In genomic region chr11:130076774-130077481, GRCh38 we compare ENCODE assay signal across 25 cellular contexts. TPM values are rescaled to one million over a fixed set of nuclear protein-coding genes. Genes with fewer than 3 reads are reported as not detected.
A peak's percentile ranks its signal among the peaks of the same experiment; 100 is the strongest.
DNase-seq lines count a peak whose midpoint lies in the region; ATAC-seq and TF ChIP-seq lines count a peak whose summit lies in the region.
"Had no signal": no experiment of that assay in that cellular context is flagged by ENCODE, and none has a peak within 500 bp of the region (broad histone marks: within the 10 kb centered on the region; RNA-seq: fewer than 3 reads in every experiment).

No MANE protein-coding gene starts in this region.

- no peaks in the 10 kb centered on the region for H3K36me3 Mint-ChIP-seq in CD4-positive, alpha-beta memory T cell
- H3K36me3 Mint-ChIP-seq in activated naive CD8-positive, alpha-beta T cell treated with anti-CD3 and anti-CD28 coated beads for 36 hours = no peaks in the 10 kb centered on the region

- H2AFZ ChIP-seq in MM.1S (ENCODE audit: low read length) = no peak overlapping the region

- peak; percentile 20 for ATAC-seq in left ventricle myocardium superior
- no peak for ATAC-seq in right cardiac atrium
- ATAC-seq in SK-N-SH treated with all-trans-retinoic acid at 6 μM for 48 hours = peak; percentile 51
- ATAC-seq in left lobe of liver = peak; percentile 28
- ATAC-seq: A549, gastrocnemius medialis, GM12878, HCT116, T-cell had no signal

- H3K4me1 Mint-ChIP-seq in CD4-positive, alpha-beta memory T cell = peaks cover 5 to 16% (median 9%) of the 10 kb centered on the region in 4 donors
- peaks cover 7% of the 10 kb centered on the region for H3K4me1 Mint-ChIP-seq in activated naive CD8-positive, alpha-beta T cell treated with anti-CD3 and anti-CD28 coated beads for 36 hours

- WGBS in right cardiac atrium = 61% methylated on average over 4 of the region's 4 CpGs

- no peak overlapping the region for H3K4me3 Mint-ChIP-seq in CD4-positive, alpha-beta memory T cell
- H3K4me3 Mint-ChIP-seq in activated naive CD8-positive, alpha-beta T cell treated with anti-CD3 and anti-CD28 coated beads for 36 hours = no peak overlapping the region
- H3K4me3 Mint-ChIP-seq: activated T-cell treated with anti-CD3 and anti-CD28 coated beads, Interleukin-2, amount 50 U/mL, for 24 hours; T-cell had no signal

- intact Hi-C loops in left ventricle myocardium superior (cut with micrococcal nuclease) (no loop called here), right cardiac atrium (cut with DNase I) (loop anchor here in 1 of 4 donors (10.0 kb wide), 1 partner anchor 48 kb away; no protein-coding TSS in a partner anchor)
- intact Hi-C loops in CD4-positive, alpha-beta memory T cell (cut with micrococcal nuclease) = no loop called here

- H3K4me3 ChIP-seq in right cardiac atrium (ENCODE audit: low read length) = no peak overlapping the region
- H3K4me3 ChIP-seq in CD4-positive, alpha-beta memory T cell (ENCODE audit: low read length in 2 of 2) = no peak overlapping the region
- no peak overlapping the region for H3K4me3 ChIP-seq in MM.1S (ENCODE audit: low read length)
- H3K4me3 ChIP-seq: A549, breast epithelium, gastrocnemius medialis, GM12878, lung, skin epidermis had no signal

- no peaks in the 10 kb centered on the region for H3F3A ChIP-seq in MM.1S (ENCODE audit: insufficient read depth, low read length)

- H3K9me3 Mint-ChIP-seq in CD4-positive, alpha-beta memory T cell = no peaks in the 10 kb centered on the region
- H3K9me3 Mint-ChIP-seq in activated naive CD8-positive, alpha-beta T cell treated with anti-CD3 and anti-CD28 coated beads for 36 hours = no peaks in the 10 kb centered on the region
- H3K9me3 Mint-ChIP-seq: activated T-cell treated with anti-CD3 and anti-CD28 coated beads, Interleukin-2, amount 50 U/mL, for 24 hours; T-cell had no signal

- H3K9ac ChIP-seq in MM.1S (ENCODE audit: low read length) = no peak overlapping the region

- H3K27ac ChIP-seq in right cardiac atrium (ENCODE audit: low read length) = no peak overlapping the region
- H3K27ac ChIP-seq in CD4-positive, alpha-beta memory T cell (ENCODE audit: low read depth, low read length) = no peak overlapping the region
- no peak overlapping the region for H3K27ac ChIP-seq in MM.1S (ENCODE audit: low read length)
- H3K27ac ChIP-seq: A549, breast epithelium, gastrocnemius medialis, skin epidermis had no signal

- H3K4me1 ChIP-seq in right cardiac atrium (ENCODE audit: control insufficient read depth, insufficient read depth, low read length) (peaks cover 4% of the 10 kb centered on the region), MM.1S (ENCODE audit: low read length) (no peaks in the 10 kb centered on the region)
- H3K4me1 ChIP-seq in CD4-positive, alpha-beta memory T cell (ENCODE audit: insufficient read depth, low read length) = no peaks in the 10 kb centered on the region
- H3K4me1 ChIP-seq: A549 had no signal

- H3K9me2 ChIP-seq in MM.1S (replicated peaks; ENCODE audit: insufficient read depth, low read length) = no peaks in the 10 kb centered on the region

- H3K9me3 ChIP-seq in right cardiac atrium (ENCODE audit: control insufficient read depth, low read length) (no peaks in the 10 kb centered on the region), MM.1S (replicated peaks; ENCODE audit: insufficient read depth, low read length) (no peaks in the 10 kb centered on the region)
- H3K9me3 ChIP-seq in CD4-positive, alpha-beta memory T cell (ENCODE audit: control insufficient read depth in 1 of 2, low read length in 2 of 2) = no peaks in the 10 kb centered on the region
- H3K9me3 ChIP-seq: A549, BE2C, breast epithelium, gastrocnemius medialis had no signal

- H3K4me2 ChIP-seq in MM.1S (ENCODE audit: low read depth, low read length) = no peak overlapping the region
- H3K4me2 ChIP-seq: A549 had no signal

- H4K20me1 ChIP-seq in MM.1S (ENCODE audit: insufficient read depth, low read length) = no peaks in the 10 kb centered on the region

- no peak overlapping the region for H3K27ac Mint-ChIP-seq in CD4-positive, alpha-beta memory T cell
- no peak overlapping the region for H3K27ac Mint-ChIP-seq in activated naive CD8-positive, alpha-beta T cell treated with anti-CD3 and anti-CD28 coated beads for 36 hours
- H3K27ac Mint-ChIP-seq: activated T-cell treated with anti-CD3 and anti-CD28 coated beads, Interleukin-2, amount 50 U/mL, for 24 hours; T-cell had no signal

- CTCF ChIA-PET in CD4-positive, alpha-beta memory T cell (lab: Charles Lee; ENCODE audit: partially characterized antibody) = interaction anchor here (1.1 to 2.8 kb wide), 4 partner anchors 55 to 310 kb away, joined by 3 to 18 read pairs (median 4); no protein-coding TSS in a partner anchor

- no peaks in the 10 kb centered on the region for H3K36me3 ChIP-seq in CD4-positive, alpha-beta memory T cell (ENCODE audit: insufficient read depth, low read length)
- no peaks in the 10 kb centered on the region for H3K36me3 ChIP-seq in MM.1S (replicated peaks; ENCODE audit: insufficient read depth, low read length)
- H3K36me3 ChIP-seq: BE2C, breast epithelium, gastrocnemius medialis had no signal

- POLR2A ChIA-PET in CD4-positive, alpha-beta memory T cell (lab: Charles Lee; ENCODE audit: partially characterized antibody) = no interaction called here

- no peaks in the 10 kb centered on the region for H3K27me3 Mint-ChIP-seq in CD4-positive, alpha-beta memory T cell
- peaks cover 4% of the 10 kb centered on the region for H3K27me3 Mint-ChIP-seq in activated naive CD8-positive, alpha-beta T cell treated with anti-CD3 and anti-CD28 coated beads for 36 hours
- H3K27me3 Mint-ChIP-seq: T-cell had no signal

- DNase-seq in left ventricle myocardium superior (no peak), right cardiac atrium (no peak), left lobe of liver (ENCODE audit: low spot score) (no peak), MM.1S (no peak)
- DNase-seq in activated CD4-positive, alpha-beta T cell treated with anti-CD3 and anti-CD28 coated beads, Interleukin-2, amount 50 U/mL, for 1 hour = no peak
- DNase-seq in CD4-positive, alpha-beta memory T cell = no peak
- DNase-seq in activated naive CD8-positive, alpha-beta T cell treated with anti-CD3 and anti-CD28 coated beads for 36 hours = no peak
- DNase-seq: activated CD8-positive, alpha-beta memory T cell treated with anti-CD3 and anti-CD28 coated beads for 24 hours; activated T-cell treated with anti-CD3 and anti-CD28 coated beads, Interleukin-2, amount 50 U/mL, for 24 hours; BE2C; gastrocnemius medialis; hypothalamus; kidney; NCI-H2029 treated with DMSO at 0.1 percent for 48 hours; nucleus accumbens; Right ventricle myocardium superior; stimulated activated CD4-positive, alpha-beta T cell treated with anti-CD3 and anti-CD28 coated beads, Interleukin-1b, Interleukin-23, amount 100 ng/mL, for 48 hours; T-cell had no signal

- TF ChIP-seq CTCF in MM.1S (IDR thresholded peaks at IDR 0.05; ENCODE audit: low read length) = no peak

- 0 out of 2 replicates have a peak, but pooled peaks cover 5% of the 10 kb centered on the region for H3K79me2 ChIP-seq in MM.1S (ENCODE audit: low read length)

- H3K27me3 ChIP-seq in right cardiac atrium (ENCODE audit: control insufficient read depth, insufficient read depth) (no peaks in the 10 kb centered on the region), MM.1S (replicated peaks; ENCODE audit: insufficient read depth, low read length) (no peaks in the 10 kb centered on the region)
- H3K27me3 ChIP-seq in CD4-positive, alpha-beta memory T cell (ENCODE audit: insufficient read depth, low read length) = no peaks in the 10 kb centered on the region
- H3K27me3 ChIP-seq: BE2C, breast epithelium, gastrocnemius medialis had no signal

TF ChIP-seq in SK-N-SH treated with all-trans-retinoic acid at 6 μM for 48 hours, 23 proteins besides CTCF, POLR2A, EP300 and RAD21:
- peak; percentile 19; the same call in 1 of the 2 replicates for TF ChIP-seq ZNF70 (CRISPR knock-in tag; IDR thresholded peaks at IDR 0.05)
- TF ChIP-seq ISL1 (CRISPR knock-in tag; IDR thresholded peaks at IDR 0.05) = peak; percentile 54
- no peak for TF ChIP-seq SNAI2 (CRISPR knock-in tag; IDR thresholded peaks at IDR 0.05)

RNA-seq across cellular contexts. Expression of gene APLP2, which starts 7.2 kb away (rescaled TPM):
- total RNA-seq in left ventricle myocardium superior = 297 TPM
- 100 to 1,000 TPM; 311 to 375 (median 344) TPM for total RNA-seq in right cardiac atrium
- 228 TPM for polyA plus RNA-seq in right cardiac atrium
- total RNA-seq in left lobe of liver = 214 TPM
- total RNA-seq in CD4-positive, alpha-beta memory T cell = 10 to 100 TPM; 58.7 to 65.3 TPM
- 10 to 100 TPM; 33.0 to 42.0 TPM for polyA plus RNA-seq in CD4-positive, alpha-beta memory T cell
- 10 to 100 TPM; 26.5 to 29.7 TPM for total RNA-seq in activated naive CD8-positive, alpha-beta T cell treated with anti-CD3 and anti-CD28 coated beads for 36 hours

Comparison
In these comparisons a context has a peak if more than half of its experiments do, and no peak if none do; other contexts are left out.
1. ATAC-seq: peak in left ventricle myocardium superior (single experiment), SK-N-SH treated with all-trans-retinoic acid at 6 μM for 48 hours (single experiment) and left lobe of liver (single experiment); none in right cardiac atrium (0 of 2).